Comparison of ENCODE assay signal across 11 cellular contexts in the genomic region with DNA sequence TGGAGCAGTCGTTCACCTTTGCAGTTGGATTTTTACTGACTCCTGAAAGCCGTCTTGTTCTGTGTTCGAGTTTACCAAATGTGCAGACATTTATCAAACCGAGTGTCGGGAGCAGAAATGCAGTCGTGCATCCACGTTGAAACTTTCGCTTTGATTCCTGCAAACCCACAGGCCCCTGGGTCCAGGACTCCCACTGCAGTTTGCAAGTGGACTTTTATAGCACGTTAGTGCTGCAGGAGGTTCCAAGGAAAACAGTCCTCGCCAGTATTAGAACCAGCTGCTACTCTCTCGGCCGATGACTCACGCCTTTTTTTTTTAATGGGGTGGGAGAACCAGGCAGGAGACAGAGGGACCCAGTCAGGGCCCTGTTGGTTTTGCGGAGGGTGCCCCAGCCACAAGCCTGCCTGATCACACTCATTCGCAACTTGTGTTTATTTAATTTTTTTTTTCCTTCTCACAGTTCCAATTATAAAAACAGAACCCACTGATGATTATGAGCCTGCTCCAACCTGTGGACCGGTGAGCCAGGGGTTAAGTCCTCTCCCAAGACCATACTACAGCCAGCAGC.
DNase-seq lines count a peak whose midpoint lies in the region; ATAC-seq and TF ChIP-seq lines count a peak whose summit lies in the region.
"Had no signal": no experiment of that assay in that cellular context is flagged by ENCODE, and none has a peak within 500 bp of the region (broad histone marks: within the 10 kb centered on the region; RNA-seq: fewer than 3 reads in every experiment).

No MANE protein-coding gene starts in this region.

- intact Hi-C loops in natural killer cell (cut with micrococcal nuclease): no loop called here
- intact Hi-C loops in aorta (cut with DNase I): loop anchor here in 1 of 2 donors (1.0 kb wide), 1 partner anchor 21 kb away; no protein-coding TSS in a partner anchor

- H3K4me3 ChIP-seq in aorta (ENCODE audit: low read length in 2 of 2): peak overlapping the region in 1 of 2 donors; percentile 27

- no peaks in the 10 kb centered on the region for H3K4me1 ChIP-seq in aorta (ENCODE audit: control insufficient read depth in 1 of 2, insufficient read depth in 2 of 2, low read length in 2 of 2)

- H3K4me3 Mint-ChIP-seq in natural killer cell treated with Interleukin-12 subunit alpha and Interleukin-12 subunit beta and Interleukin-15 and Interleukin-18, amount 100 ng/mL, for 72 hours: no peak overlapping the region
- H3K4me3 Mint-ChIP-seq in natural killer cell (no peak overlapping the region), brain (no peak overlapping the region)

- 4 to 5% methylated on average over 16 of the region's 16 CpGs for WGBS in aorta, 2 donors

- no peaks in the 10 kb centered on the region for H3K27me3 ChIP-seq in aorta (ENCODE audit: control insufficient read depth in 1 of 2, insufficient read depth in 2 of 2, low read length in 1 of 2)

- no peaks in the 10 kb centered on the region for H3K27me3 Mint-ChIP-seq in natural killer cell treated with Interleukin-12 subunit alpha and Interleukin-12 subunit beta and Interleukin-15 and Interleukin-18, amount 100 ng/mL, for 72 hours
- H3K27me3 Mint-ChIP-seq in natural killer cell (ENCODE audit: low read depth in 2 of 2) (no peaks in the 10 kb centered on the region), brain (no peaks in the 10 kb centered on the region)

- no peaks in the 10 kb centered on the region for H3K36me3 Mint-ChIP-seq in natural killer cell treated with Interleukin-12 subunit alpha and Interleukin-12 subunit beta and Interleukin-15 and Interleukin-18, amount 100 ng/mL, for 72 hours
- no peaks in the 10 kb centered on the region for H3K36me3 Mint-ChIP-seq in natural killer cell
- no peaks in the 10 kb centered on the region for H3K36me3 Mint-ChIP-seq in brain

- peak; percentile 5 for DNase-seq in natural killer cell treated with Interleukin-12 subunit alpha and Interleukin-12 subunit beta and Interleukin-15 and Interleukin-18, amount 100 ng/mL, for 72 hours (ENCODE audit: low spot score)
- DNase-seq in natural killer cell (no peak), lung microvascular endothelial cell (ENCODE audit: low read depth in 2 of 2) (peak; percentile 71 to 74), aorta (peak; percentile 57 to 73), T-helper 2 cell (no peak), GM19238 (ENCODE audit: insufficient read length, low spot score) (no peak)
- DNase-seq: caudate nucleus, NCI-H774 had no signal

- no peak overlapping the region for H3K27ac ChIP-seq in aorta (ENCODE audit: low read depth in 1 of 2, low read length in 2 of 2)
- H3K27ac ChIP-seq: C4-2B had no signal

- no peak for TF ChIP-seq CTCF in natural killer cell (IDR thresholded peaks at IDR 0.05)
- TF ChIP-seq CTCF in brain (conservative IDR thresholded peaks at IDR 0.05): no peak

- no peaks in the 10 kb centered on the region for H3K9me3 ChIP-seq in aorta (ENCODE audit: control insufficient read depth, low read length)

- no peaks in the 10 kb centered on the region for H3K9me3 Mint-ChIP-seq in natural killer cell treated with Interleukin-12 subunit alpha and Interleukin-12 subunit beta and Interleukin-15 and Interleukin-18, amount 100 ng/mL, for 72 hours
- H3K9me3 Mint-ChIP-seq in natural killer cell (no peaks in the 10 kb centered on the region), brain (no peaks in the 10 kb centered on the region)

- H3K4me1 Mint-ChIP-seq in natural killer cell treated with Interleukin-12 subunit alpha and Interleukin-12 subunit beta and Interleukin-15 and Interleukin-18, amount 100 ng/mL, for 72 hours (ENCODE audit: low read depth in 2 of 2): peaks cover 0 to 4% of the 10 kb centered on the region in 2 donors
- H3K4me1 Mint-ChIP-seq in natural killer cell: peaks cover 0 to 3% of the 10 kb centered on the region in 2 donors
- H3K4me1 Mint-ChIP-seq in brain: peaks cover 17% of the 10 kb centered on the region

- H3K27ac Mint-ChIP-seq in natural killer cell treated with Interleukin-12 subunit alpha and Interleukin-12 subunit beta and Interleukin-15 and Interleukin-18, amount 100 ng/mL, for 72 hours: no peak overlapping the region
- H3K27ac Mint-ChIP-seq in natural killer cell (no peak overlapping the region), brain (peak overlapping the region in 3 of 5 experiments; percentile 55 to 71 (median 70))

- ATAC-seq in natural killer cell treated with Interleukin-12 subunit alpha and Interleukin-12 subunit beta and Interleukin-15 and Interleukin-18, amount 100 ng/mL, for 72 hours: no peak
- ATAC-seq in natural killer cell (no peak), aorta (ENCODE audit: low FRiP score) (peak; percentile 84), GM18498 (IDR thresholded peaks at IDR 0.05; ENCODE audit: unreplicated experiment) (no peak)

- no peaks in the 10 kb centered on the region for H3K36me3 ChIP-seq in aorta (ENCODE audit: control insufficient read depth in 1 of 2, insufficient read depth in 2 of 2, low read length in 1 of 2)

Comparison
In these comparisons a context has a peak if more than half of its experiments do, and no peak if none do; other contexts are left out.
1. DNase-seq: peak in natural killer cell treated with Interleukin-12 subunit alpha and Interleukin-12 subunit beta and Interleukin-15 and Interleukin-18, amount 100 ng/mL, for 72 hours (single experiment), lung microvascular endothelial cell (2 of 2) and aorta (2 of 2); none in natural killer cell (single experiment), T-helper 2 cell (0 of 5) and GM19238 (single experiment).
2. H3K27ac Mint-ChIP-seq: peak in brain (3 of 5); none in natural killer cell treated with Interleukin-12 subunit alpha and Interleukin-12 subunit beta and Interleukin-15 and Interleukin-18, amount 100 ng/mL, for 72 hours (0 of 2) and natural killer cell (0 of 2).